ENCODE assay signal across 8 cellular contexts in the genomic region with DNA sequence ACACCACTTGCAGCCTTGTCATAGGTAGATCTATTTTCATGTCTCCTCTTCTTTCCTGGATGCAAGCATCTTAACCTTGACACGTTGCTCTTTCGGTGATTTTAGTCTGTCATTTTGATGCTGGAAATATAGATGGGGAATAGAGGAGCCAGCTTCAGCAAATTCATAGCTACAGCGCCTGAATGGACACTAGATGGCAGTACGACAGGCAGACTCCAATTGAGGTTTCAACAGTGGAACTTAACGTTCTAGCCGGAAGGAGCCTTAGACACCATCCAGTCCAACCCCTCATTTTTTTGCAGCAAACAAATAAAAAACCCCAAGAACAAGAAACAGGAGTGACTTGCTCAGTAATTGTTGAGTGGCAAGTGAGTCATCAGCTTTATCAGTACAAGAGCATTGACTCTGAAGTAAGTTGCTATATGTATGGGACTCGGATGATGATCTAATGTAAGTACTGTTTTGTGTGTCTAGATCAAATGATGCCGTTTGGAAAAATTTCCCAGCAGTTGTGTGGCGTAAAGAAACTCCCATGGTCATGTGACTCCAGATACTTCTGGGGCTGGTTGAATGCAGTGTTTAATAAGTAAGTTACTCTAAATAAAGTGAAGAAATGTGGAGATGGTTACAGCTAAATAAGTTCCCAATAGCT. TPM values are rescaled to one million over a fixed set of nuclear protein-coding genes. Genes with fewer than 3 reads are reported as not detected.
DNase-seq lines count a peak whose midpoint lies in the region; ATAC-seq and TF ChIP-seq lines count a peak whose summit lies in the region.

No MANE protein-coding gene starts in this region.

- H3K9me3 ChIP-seq in left lung, result no peaks in the 10 kb centered on the region

- ATAC-seq in GM18870 (IDR thresholded peaks at IDR 0.05; ENCODE audit: unreplicated experiment) (peak; percentile 80), HG03108 (IDR thresholded peaks at IDR 0.05; ENCODE audit: unreplicated experiment) (peak; percentile 87), left lung (peak; percentile 99)
- ATAC-seq in central memory CD8-positive, alpha-beta T cell (replicated peaks; ENCODE audit: extremely low read depth, poor library complexity, severe bottlenecking), result peak; percentile 99

- H3K27me3 Mint-ChIP-seq in central memory CD8-positive, alpha-beta T cell, result no peaks in the 10 kb centered on the region

- peak overlapping the region; percentile 36 for H3K4me3 ChIP-seq in WI38 (ENCODE audit: low read depth, low read length)
- H3K4me3 ChIP-seq in left lung, result peak overlapping the region in 1 of 2 donors; percentile 14

- H3K27ac ChIP-seq in left lung, result peak overlapping the region; percentile 73 to 80

- H3K4me1 ChIP-seq in left lung, result peaks cover 3 to 35% of the 10 kb centered on the region in 2 donors

- TF ChIP-seq CTCF in WI38 (IDR thresholded peaks at IDR 0.05; ENCODE audit: low read depth, low read length) (peak; percentile 86), left lung (IDR thresholded peaks at IDR 0.05) (peak; percentile 69 to 83)

- H3K4me1 Mint-ChIP-seq in central memory CD8-positive, alpha-beta T cell, result peaks cover 26% of the 10 kb centered on the region

- DNase-seq in AML-193 (lab: John Stamatoyannopoulos, UW) (peak; percentile 83 to 86), NCI-H2196 (lab: John Stamatoyannopoulos, UW; ENCODE audit: unreplicated experiment) (peak; percentile 80), left lung (peak in 1 of 2 donors; percentile 59)
- DNase-seq in central memory CD8-positive, alpha-beta T cell (ENCODE audit: low spot score in 2 of 2), result peak; percentile 39 to 71
- peak; percentile 77 for DNase-seq in stimulated activated CD4-positive, alpha-beta T cell treated with anti-CD3 and anti-CD28 coated beads, Interleukin-4, amount 100 ng/mL, for 24 hours

- H3K36me3 ChIP-seq in left lung, result peaks cover 0 to 28% of the 10 kb centered on the region in 2 donors

- H3K27me3 ChIP-seq in left lung, result no peaks in the 10 kb centered on the region

- H3K9me3 Mint-ChIP-seq in central memory CD8-positive, alpha-beta T cell, result no peaks in the 10 kb centered on the region

- H3K4me3 Mint-ChIP-seq in central memory CD8-positive, alpha-beta T cell, result no peak overlapping the region

- peaks cover 14% of the 10 kb centered on the region for H3K36me3 Mint-ChIP-seq in central memory CD8-positive, alpha-beta T cell (ENCODE audit: insufficient read depth)

- H3K27ac Mint-ChIP-seq in central memory CD8-positive, alpha-beta T cell (ENCODE audit: low read depth), result no peak overlapping the region

- intact Hi-C loops in left lung (cut with DNase I), result loop anchor here in 1 of 2 donors (5.0 kb wide), 1 partner anchor 211 kb away; a partner anchor contains a TSS

RNA-seq across cellular contexts. Expression of a gene that starts 9.0 kb away (rescaled TPM):
- total RNA-seq in left lung, result 10 to 100 TPM; 15.7 to 18.8 TPM

RNA-seq across cellular contexts. Expression of a gene that starts 9.1 kb away (rescaled TPM):
- 1 to 10 TPM; 4.6 to 5.5 TPM for total RNA-seq in left lung
